Comparison of ENCODE assay signal across 8 cellular contexts in the genomic region with DNA sequence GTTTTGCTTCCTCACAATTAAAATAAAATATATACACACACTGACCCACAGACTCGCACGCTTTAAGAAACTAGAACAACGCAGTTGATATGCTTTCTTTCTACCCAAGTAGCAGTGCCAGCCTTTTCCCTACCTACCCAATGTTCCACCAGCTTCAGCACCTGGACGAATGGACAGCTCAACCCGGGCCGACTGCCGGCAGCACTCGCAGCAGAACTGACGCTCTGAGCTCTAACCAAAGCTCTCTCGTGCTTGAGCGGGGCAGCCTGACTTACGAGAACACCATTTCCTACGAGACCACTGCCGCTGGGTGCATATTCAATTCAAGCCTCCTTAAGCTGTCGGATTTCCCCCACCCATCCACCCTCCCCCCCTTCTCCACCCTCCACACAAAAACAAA.
DNase-seq lines count a peak whose midpoint lies in the region; ATAC-seq and TF ChIP-seq lines count a peak whose summit lies in the region.

No MANE protein-coding gene starts in this region.

- no peaks in the 10 kb centered on the region for H3K27me3 ChIP-seq in ovary
- peaks cover 0 to 46% (median 16%) of the 10 kb centered on the region in 4 donors for H3K27me3 ChIP-seq in upper lobe of left lung
- peaks cover 8% of the 10 kb centered on the region for H3K27me3 ChIP-seq in vagina

- H3K4me3 ChIP-seq in ovary (no peak overlapping the region), upper lobe of left lung (peak overlapping the region in 1 of 4 donors; percentile 27), vagina (no peak overlapping the region)

- peak; percentile 48 for ATAC-seq in HG03342 (IDR thresholded peaks at IDR 0.05; ENCODE audit: unreplicated experiment)
- peak; percentile 96 for ATAC-seq in Right ventricle myocardium superior (ENCODE audit: poor library complexity)
- ATAC-seq in upper lobe of left lung (ENCODE audit: low FRiP score in 2 of 2) = peak; percentile 89 to 90

- intact Hi-C loops in Right ventricle myocardium superior (cut with DNase I) (no loop called here), ovary (cut with DNase I) (no loop called here), vagina (cut with DNase I) (no loop called here)

- in situ Hi-C loops in GM13977 (cut with MboI; ENCODE audit: low pct_unique_long_range_greater_than_20kb, low sequenced_read_pairs, unreplicated experiment) = no loop called here

- DNase-seq in GM13977 (ENCODE audit: low spot score) (peak; percentile 62), RPMI8226 (peak; percentile 66), Right ventricle myocardium superior (peak; percentile 84), ovary (peak; percentile 50 to 76 (median 56)), upper lobe of left lung (peak; percentile 82 to 90), vagina (ENCODE audit: extremely low spot score in 2 of 2) (no peak)
- peak; percentile 68 for DNase-seq in activated naive CD4-positive, alpha-beta T cell treated with anti-CD3 and anti-CD28 coated beads, Interleukin-2, amount 50 U/mL, for 16 hours

- TF ChIP-seq EP300 in ovary (IDR thresholded peaks at IDR 0.05) (no peak), upper lobe of left lung (IDR thresholded peaks at IDR 0.05) (no peak)

- H3K36me3 ChIP-seq in ovary (no peaks in the 10 kb centered on the region), upper lobe of left lung (no peaks in the 10 kb centered on the region), vagina (no peaks in the 10 kb centered on the region)

- H3K27ac ChIP-seq in ovary (no peak overlapping the region), upper lobe of left lung (no peak overlapping the region), vagina (no peak overlapping the region)

- 0 to 1% (median 0%) methylated on average over 15 of the region's 15 CpGs for WGBS in ovary, 3 donors
- WGBS in upper lobe of left lung, 2 donors = 1% methylated on average over 15 of the region's 15 CpGs

- TF ChIP-seq POLR2A in ovary (IDR thresholded peaks at IDR 0.05) (no peak), upper lobe of left lung (IDR thresholded peaks at IDR 0.05) (no peak), vagina (IDR thresholded peaks at IDR 0.05) (no peak)

- TF ChIP-seq CTCF in GM13977 (IDR thresholded peaks at IDR 0.05; ENCODE audit: extremely low read depth, insufficient read depth, missing control alignments) (no peak), ovary (IDR thresholded peaks at IDR 0.05) (no peak), upper lobe of left lung (IDR thresholded peaks at IDR 0.05) (peak in 1 of 6 experiments; percentile 11), vagina (IDR thresholded peaks at IDR 0.05) (no peak)

- H3K4me1 ChIP-seq in ovary (ENCODE audit: insufficient read depth) = peaks cover 4% of the 10 kb centered on the region
- peaks cover 21 to 38% (median 27%) of the 10 kb centered on the region in 4 donors for H3K4me1 ChIP-seq in upper lobe of left lung
- H3K4me1 ChIP-seq in vagina = peaks cover 29% of the 10 kb centered on the region

- H3K9me3 ChIP-seq in ovary (no peaks in the 10 kb centered on the region), upper lobe of left lung (no peaks in the 10 kb centered on the region), vagina (no peaks in the 10 kb centered on the region)

Comparison
In these comparisons a context has a peak if more than half of its experiments do, and no peak if none do; other contexts are left out.
1. DNase-seq: peak in GM13977 (single experiment), RPMI8226 (single experiment), activated naive CD4-positive, alpha-beta T cell treated with anti-CD3 and anti-CD28 coated beads, Interleukin-2, amount 50 U/mL, for 16 hours (single experiment), Right ventricle myocardium superior (single experiment), ovary (5 of 5) and upper lobe of left lung (2 of 2); none in vagina (0 of 2).
2. Peak in every context shown above with its lines, with median percentiles within 50 percentile points of each other: ATAC-seq.